Comparison of ENCODE assay signal across 10 cellular contexts in the genomic region with DNA sequence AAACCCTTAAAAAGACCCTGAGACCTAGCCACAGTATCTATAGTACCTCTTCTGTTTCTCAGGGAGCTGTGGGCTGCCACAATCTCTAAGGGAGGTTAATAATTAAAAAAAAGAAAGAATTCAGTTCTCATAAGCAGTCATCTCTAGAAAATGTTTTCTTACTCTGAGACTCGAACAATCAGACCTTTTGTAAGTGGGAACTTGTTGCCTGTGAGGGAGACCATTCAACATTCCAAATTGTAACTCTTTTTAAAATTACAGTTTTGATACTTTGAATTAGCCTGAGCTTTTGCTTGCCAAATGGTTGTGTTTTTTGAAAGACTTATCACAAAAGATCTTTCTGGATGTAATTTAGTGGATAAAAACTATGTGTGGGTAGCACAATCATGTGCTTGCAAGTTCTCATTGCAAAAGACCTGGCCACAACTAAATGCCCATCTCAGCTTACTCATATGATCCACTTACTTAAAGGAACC. TPM values are rescaled to one million over a fixed set of nuclear protein-coding genes. Genes with fewer than 3 reads are reported as not detected.
DNase-seq lines count a peak whose midpoint lies in the region; ATAC-seq and TF ChIP-seq lines count a peak whose summit lies in the region.
"Had no signal": no experiment of that assay in that cellular context is flagged by ENCODE, and none has a peak within 500 bp of the region (broad histone marks: within the 10 kb centered on the region; RNA-seq: fewer than 3 reads in every experiment).

No MANE protein-coding gene starts in this region.

- ATAC-seq in GM18505 (IDR thresholded peaks at IDR 0.05; ENCODE audit: unreplicated experiment) = peak; percentile 67
- ATAC-seq in GM21786 (IDR thresholded peaks at IDR 0.05; ENCODE audit: unreplicated experiment) = peak; percentile 70
- no peak for ATAC-seq in left ventricle myocardium superior
- ATAC-seq in Right ventricle myocardium superior (ENCODE audit: poor library complexity) = no peak

- intact Hi-C loops in left ventricle myocardium superior (cut with micrococcal nuclease) (no loop called here), prostate gland (cut with DNase I) (loop anchor here (5.0 to 10.0 kb wide), 2 partner anchors 37 to 330 kb away; partner anchors contain the start of gene IL18R1), Right ventricle myocardium superior (cut with DNase I) (loop anchor here (10.0 kb wide), 1 partner anchor 330 kb away; the partner anchor contains the start of gene IL18R1)

- WGBS in prostate gland = 27% methylated on average over 1 of the region's 1 CpG

- H3K4me3 ChIP-seq in muscle layer of duodenum (ENCODE audit: low read depth in 1 of 2, low read length in 2 of 2) (no peak overlapping the region), prostate gland (no peak overlapping the region)

- DNase-seq in MV-4-11 (lab: John Stamatoyannopoulos, UW) (peak; percentile 40), left ventricle myocardium superior (no peak), prostate gland (ENCODE audit: low spot score) (no peak), Right ventricle myocardium superior (no peak)
- no peak for DNase-seq in stimulated activated CD4-positive, alpha-beta T cell treated with anti-CD3 and anti-CD28 coated beads, Interleukin-4, amount 100 ng/mL, for 4 hours
- DNase-seq: cortex of kidney, NCI-H1105 treated with DMSO at 0.1 percent for 48 hours had no signal

- no peaks in the 10 kb centered on the region for H3K27me3 ChIP-seq in muscle layer of duodenum (ENCODE audit: low read depth, low read length)
- H3K27me3 ChIP-seq in prostate gland (replicated peaks; ENCODE audit: insufficient read depth) = no peaks in the 10 kb centered on the region

- H3K36me3 ChIP-seq in muscle layer of duodenum (ENCODE audit: control insufficient read depth in 1 of 2, insufficient read depth in 2 of 2, low read length in 2 of 2) (no peaks in the 10 kb centered on the region), prostate gland (no peaks in the 10 kb centered on the region)

- no peak for TF ChIP-seq CTCF in prostate gland (IDR thresholded peaks at IDR 0.05)

- peaks cover 0 to 6% of the 10 kb centered on the region in 2 donors for H3K4me1 ChIP-seq in muscle layer of duodenum (ENCODE audit: control insufficient read depth in 1 of 2, insufficient read depth in 2 of 2, low read length in 2 of 2)
- H3K4me1 ChIP-seq in prostate gland (replicated peaks) = peaks cover 3% of the 10 kb centered on the region

- H3K27ac ChIP-seq in muscle layer of duodenum (ENCODE audit: low read length) (peak overlapping the region; percentile 35), prostate gland (no peak overlapping the region)

- no peaks in the 10 kb centered on the region for H3K9me3 ChIP-seq in muscle layer of duodenum (ENCODE audit: control insufficient read depth in 1 of 2, low read length in 2 of 2)
- H3K9me3 ChIP-seq in prostate gland = no peaks in the 10 kb centered on the region

- TF ChIP-seq POLR2A in GM18505 (IDR thresholded peaks at IDR 0.05; ENCODE audit: borderline replicate concordance, extremely low read depth, insufficient read depth, insufficient read length) (no peak), prostate gland (IDR thresholded peaks at IDR 0.05) (no peak)

RNA-seq across cellular contexts. Expression of gene IL1R2, which starts 33.3 kb away (rescaled TPM):
- total RNA-seq in left ventricle myocardium superior (1.4 TPM), prostate gland (10 to 100 TPM in 1 of 2 donors, 1 to 10 TPM in 1; 6.9 to 11.4 TPM), Right ventricle myocardium superior (1.4 TPM)

Comparison
In these comparisons a context has a peak if more than half of its experiments do, and no peak if none do; other contexts are left out.
1. ATAC-seq: peak in GM18505 (single experiment) and GM21786 (single experiment); none in left ventricle myocardium superior (single experiment) and Right ventricle myocardium superior (single experiment).